In the genomic region with DNA sequence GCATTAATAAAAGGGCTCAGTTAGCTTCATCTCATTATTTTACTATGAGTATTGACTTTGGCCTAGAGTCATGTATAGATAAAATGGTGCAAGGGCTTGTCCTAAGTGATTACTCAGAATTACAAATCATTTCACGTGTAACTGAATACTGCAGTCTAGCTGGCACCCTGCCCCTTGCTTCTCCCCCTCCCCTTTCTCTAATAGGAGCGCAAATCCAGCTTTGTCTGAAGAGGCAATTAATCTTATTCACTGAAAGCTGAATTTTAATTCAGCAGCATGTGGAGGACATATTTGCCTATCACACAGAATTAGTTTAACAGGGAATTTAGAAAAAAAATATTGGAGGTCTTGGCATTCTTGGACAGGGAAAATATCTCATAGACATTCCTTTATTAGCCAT, we compare ENCODE assay signal across 16 cellular contexts.
DNase-seq lines count a peak whose midpoint lies in the region; ATAC-seq and TF ChIP-seq lines count a peak whose summit lies in the region.
"Had no signal": no experiment of that assay in that cellular context is flagged by ENCODE, and none has a peak within 500 bp of the region (broad histone marks: within the 10 kb centered on the region; RNA-seq: fewer than 3 reads in every experiment).

No MANE protein-coding gene starts in this region.

- no peaks in the 10 kb centered on the region for H3K9me3 ChIP-seq in testis
- H3K9me3 ChIP-seq in transverse colon, result no peaks in the 10 kb centered on the region
- H3K9me3 ChIP-seq: BLaER1, right lobe of liver had no signal

- no peaks in the 10 kb centered on the region for H3K36me3 Mint-ChIP-seq in natural killer cell treated with Interleukin-12 subunit alpha and Interleukin-12 subunit beta and Interleukin-15 and Interleukin-18, amount 100 ng/mL, for 72 hours
- H3K36me3 Mint-ChIP-seq: naive thymus-derived CD8-positive, alpha-beta T cell had no signal

- no peak overlapping the region for H3K27ac ChIP-seq in testis
- H3K27ac ChIP-seq in transverse colon, result no peak overlapping the region
- H3K27ac ChIP-seq: BLaER1, dorsolateral prefrontal cortex, right lobe of liver had no signal

- intact Hi-C loops in testis (cut with DNase I; ENCODE audit: low total_unique reads), result no loop called here
- intact Hi-C loops in transverse colon (cut with DNase I; ENCODE audit: low total_unique reads), result loop anchor here (5.0 kb wide), 1 partner anchor 424 kb away; no protein-coding TSS in a partner anchor

- no peak overlapping the region for H3K4me3 Mint-ChIP-seq in natural killer cell treated with Interleukin-12 subunit alpha and Interleukin-12 subunit beta and Interleukin-15 and Interleukin-18, amount 100 ng/mL, for 72 hours
- H3K4me3 Mint-ChIP-seq: activated naive CD8-positive, alpha-beta T cell treated with anti-CD3 and anti-CD28 coated beads, Interleukin-2, amount 50 U/mL, for 24 hours; naive thymus-derived CD8-positive, alpha-beta T cell; stimulated activated naive CD8-positive, alpha-beta T cell treated with anti-CD3 and anti-CD28 coated beads, Interleukin-15, amount 100 ng/mL, for 72 hours had no signal

- no peak for TF ChIP-seq EP300 in transverse colon (IDR thresholded peaks at IDR 0.05; ENCODE audit: low read depth)

- H3K27me3 Mint-ChIP-seq in natural killer cell treated with Interleukin-12 subunit alpha and Interleukin-12 subunit beta and Interleukin-15 and Interleukin-18, amount 100 ng/mL, for 72 hours, result no peaks in the 10 kb centered on the region
- H3K27me3 Mint-ChIP-seq: activated naive CD8-positive, alpha-beta T cell treated with anti-CD3 and anti-CD28 coated beads, Interleukin-2, amount 50 U/mL, for 24 hours; stimulated activated naive CD8-positive, alpha-beta T cell treated with anti-CD3 and anti-CD28 coated beads, Interleukin-15, amount 100 ng/mL, for 72 hours had no signal

- in situ Hi-C loops in transverse colon (cut with MboI; ENCODE audit: low pct_ligation_motif_present in 1 of 4, low pct_unique_long_range_greater_than_20kb in 1 of 4, low sequenced_read_pairs in 3 of 4), result no loop called here

- no peaks in the 10 kb centered on the region for H3K27me3 ChIP-seq in testis
- H3K27me3 ChIP-seq in transverse colon, result no peaks in the 10 kb centered on the region
- H3K27me3 ChIP-seq: BLaER1, right lobe of liver had no signal

- 73 to 76% methylated on average over 2 of the region's 2 CpGs for WGBS in testis, 2 donors
- 69 to 77% methylated on average over 2 of the region's 2 CpGs for WGBS in transverse colon (ENCODE audit: low coverage in 1 of 2), 2 donors

- no peak overlapping the region for H3K4me3 ChIP-seq in epithelial cell of esophagus (ENCODE audit: low read length)
- no peak overlapping the region for H3K4me3 ChIP-seq in testis
- no peak overlapping the region for H3K4me3 ChIP-seq in transverse colon
- H3K4me3 ChIP-seq: BLaER1, dorsolateral prefrontal cortex, right lobe of liver had no signal

- no peak for TF ChIP-seq CTCF in epithelial cell of esophagus (IDR thresholded peaks at IDR 0.05; ENCODE audit: insufficient read depth, low read depth, low read length, missing control alignments)
- TF ChIP-seq CTCF in testis (IDR thresholded peaks at IDR 0.05), result no peak
- no peak for TF ChIP-seq CTCF in transverse colon (IDR thresholded peaks at IDR 0.05)

- no peak overlapping the region for H3K27ac Mint-ChIP-seq in natural killer cell treated with Interleukin-12 subunit alpha and Interleukin-12 subunit beta and Interleukin-15 and Interleukin-18, amount 100 ng/mL, for 72 hours
- H3K27ac Mint-ChIP-seq: activated naive CD8-positive, alpha-beta T cell treated with anti-CD3 and anti-CD28 coated beads, Interleukin-2, amount 50 U/mL, for 24 hours; naive thymus-derived CD8-positive, alpha-beta T cell; stimulated activated naive CD8-positive, alpha-beta T cell treated with anti-CD3 and anti-CD28 coated beads, Interleukin-15, amount 100 ng/mL, for 72 hours had no signal

- H3K4me1 ChIP-seq in testis (no peaks in the 10 kb centered on the region), transverse colon (no peaks in the 10 kb centered on the region)
- H3K4me1 ChIP-seq: BLaER1 had no signal

- H3K36me3 ChIP-seq in testis (ENCODE audit: low read depth, missing control alignments) (no peaks in the 10 kb centered on the region), transverse colon (no peaks in the 10 kb centered on the region)
- H3K36me3 ChIP-seq: BLaER1, right lobe of liver had no signal

- TF ChIP-seq POLR2A in testis (IDR thresholded peaks at IDR 0.05) (no peak), transverse colon (IDR thresholded peaks at IDR 0.05) (no peak)

- no peak for ATAC-seq in GM21515 (IDR thresholded peaks at IDR 0.05; ENCODE audit: unreplicated experiment)
- ATAC-seq in natural killer cell treated with Interleukin-12 subunit alpha and Interleukin-12 subunit beta and Interleukin-15 and Interleukin-18, amount 100 ng/mL, for 72 hours, result no peak
- ATAC-seq: activated naive CD8-positive, alpha-beta T cell treated with anti-CD3 and anti-CD28 coated beads, Interleukin-2, amount 50 U/mL, for 24 hours; left cardiac atrium; naive thymus-derived CD8-positive, alpha-beta T cell; right lobe of liver; stimulated activated naive CD8-positive, alpha-beta T cell treated with anti-CD3 and anti-CD28 coated beads, Interleukin-15, amount 100 ng/mL, for 72 hours had no signal

- H3K9me3 Mint-ChIP-seq in natural killer cell treated with Interleukin-12 subunit alpha and Interleukin-12 subunit beta and Interleukin-15 and Interleukin-18, amount 100 ng/mL, for 72 hours, result peaks cover 5% of the 10 kb centered on the region
- H3K9me3 Mint-ChIP-seq: activated naive CD8-positive, alpha-beta T cell treated with anti-CD3 and anti-CD28 coated beads, Interleukin-2, amount 50 U/mL, for 24 hours; stimulated activated naive CD8-positive, alpha-beta T cell treated with anti-CD3 and anti-CD28 coated beads, Interleukin-15, amount 100 ng/mL, for 72 hours had no signal

- no peaks in the 10 kb centered on the region for H3K4me1 Mint-ChIP-seq in natural killer cell treated with Interleukin-12 subunit alpha and Interleukin-12 subunit beta and Interleukin-15 and Interleukin-18, amount 100 ng/mL, for 72 hours (ENCODE audit: low read depth in 2 of 2)
- H3K4me1 Mint-ChIP-seq: activated naive CD8-positive, alpha-beta T cell treated with anti-CD3 and anti-CD28 coated beads, Interleukin-2, amount 50 U/mL, for 24 hours; naive thymus-derived CD8-positive, alpha-beta T cell; stimulated activated naive CD8-positive, alpha-beta T cell treated with anti-CD3 and anti-CD28 coated beads, Interleukin-15, amount 100 ng/mL, for 72 hours had no signal

- DNase-seq in D341Med (ENCODE audit: low spot score) (peak; percentile 58), NCI-H128 (lab: John Stamatoyannopoulos, UW; ENCODE audit: unreplicated experiment) (peak; percentile 28), NCI-H82 (lab: John Stamatoyannopoulos, UW) (peak; percentile 97), epithelial cell of esophagus (ENCODE audit: low read depth) (peak; percentile 47), testis (no peak), transverse colon (no peak)
- DNase-seq in natural killer cell treated with Interleukin-12 subunit alpha and Interleukin-12 subunit beta and Interleukin-15 and Interleukin-18, amount 100 ng/mL, for 72 hours (ENCODE audit: low spot score), result no peak
- DNase-seq: activated naive CD8-positive, alpha-beta T cell treated with anti-CD3 and anti-CD28 coated beads, Interleukin-2, amount 50 U/mL, for 24 hours; dorsolateral prefrontal cortex; left cardiac atrium; naive thymus-derived CD8-positive, alpha-beta T cell; NCI-H748 treated with DMSO at 0.1 percent for 48 hours; right lobe of liver; stimulated activated naive CD8-positive, alpha-beta T cell treated with anti-CD3 and anti-CD28 coated beads, Interleukin-15, amount 100 ng/mL, for 72 hours had no signal

Comparison
In these comparisons a context has a peak if more than half of its experiments do, and no peak if none do; other contexts are left out.
1. DNase-seq: peak in D341Med (single experiment), NCI-H128 (single experiment), NCI-H82 (single experiment) and epithelial cell of esophagus (single experiment); none in natural killer cell treated with Interleukin-12 subunit alpha and Interleukin-12 subunit beta and Interleukin-15 and Interleukin-18, amount 100 ng/mL, for 72 hours (single experiment), testis (single experiment) and transverse colon (single experiment).